17 cellular contexts compared by ENCODE assay signal in genomic region chr1:205580923-205581180, GRCh38. TPM values are rescaled to one million over a fixed set of nuclear protein-coding genes. Genes with fewer than 3 reads are reported as not detected.
DNase-seq lines count a peak whose midpoint lies in the region; TF ChIP-seq lines count a peak whose summit lies in the region.
"Had no signal": no experiment of that assay in that cellular context is flagged by ENCODE, and none has a peak within 500 bp of the region (broad histone marks: within the 10 kb centered on the region; RNA-seq: fewer than 3 reads in every experiment).

No MANE protein-coding gene starts in this region.

- peaks cover 6% of the 10 kb centered on the region for H3K4me1 Mint-ChIP-seq in activated T-cell treated with anti-CD3 and anti-CD28 coated beads, Interleukin-2, amount 50 U/mL, for 24 hours (ENCODE audit: low read depth)

- no peak overlapping the region for H3K4ac ChIP-seq in mesenchymal stem cell (ENCODE audit: low read depth in 1 of 2, low read length in 2 of 2)

- peak; percentile 11 for DNase-seq in WERI-Rb-1
- DNase-seq in mesenchymal stem cell: no peak
- DNase-seq in stomach: peak; percentile 13
- DNase-seq in activated T-cell treated with anti-CD3 and anti-CD28 coated beads, Interleukin-2, amount 50 U/mL, for 24 hours: no peak
- DNase-seq in SHP77 (lab: John Stamatoyannopoulos, UW): no peak
- DNase-seq in retina: no peak
- DNase-seq: ACHN; BE2C; CD4-positive, CD25-positive, alpha-beta regulatory T cell; CD8-positive, alpha-beta memory T cell; COR-L47; DMS 273 treated with DMSO at 0.1 percent for 48 hours; DMS53; DND-41; EL; HCEC 1CT had no signal

- no peak overlapping the region for H3K23ac ChIP-seq in mesenchymal stem cell (ENCODE audit: low read length in 2 of 2)

- H2AFZ ChIP-seq in mesenchymal stem cell (ENCODE audit: low read depth, low read length): no peak overlapping the region

- H3K27ac Mint-ChIP-seq in activated T-cell treated with anti-CD3 and anti-CD28 coated beads, Interleukin-2, amount 50 U/mL, for 24 hours: no peak overlapping the region
- H3K27ac Mint-ChIP-seq: CD4-positive, CD25-positive, alpha-beta regulatory T cell had no signal

- H3K9me3 ChIP-seq in WERI-Rb-1 (ENCODE audit: severe bottlenecking) (no peaks in the 10 kb centered on the region), mesenchymal stem cell (ENCODE audit: control insufficient read depth, low read length) (no peaks in the 10 kb centered on the region), stomach (no peaks in the 10 kb centered on the region)
- H3K9me3 ChIP-seq: BE2C had no signal

- peak overlapping the region in 1 of 2 experiments; percentile 26 for H3K14ac ChIP-seq in mesenchymal stem cell (ENCODE audit: low read length in 2 of 2)

- no peak overlapping the region for H3K9ac ChIP-seq in mesenchymal stem cell (ENCODE audit: low read length)

- WGBS in mesenchymal stem cell: 90% methylated on average over 1 of the region's 3 CpGs
- 68 to 94% (median 85%) methylated on average over 3 of the region's 3 CpGs for WGBS in stomach, 5 donors

- H3K18ac ChIP-seq in mesenchymal stem cell (ENCODE audit: low read depth in 1 of 2, low read length in 2 of 2): no peak overlapping the region

- H3K4me3 ChIP-seq in WERI-Rb-1 (ENCODE audit: low read depth, low read length) (no peak overlapping the region), mesenchymal stem cell (ENCODE audit: insufficient read depth in 1 of 2, low read depth in 1 of 2, low read length in 2 of 2) (no peak overlapping the region), stomach (no peak overlapping the region)

- H3K4me1 ChIP-seq in mesenchymal stem cell (ENCODE audit: control insufficient read depth, insufficient read depth, low read depth, low read length): no peaks in the 10 kb centered on the region
- peaks cover 16 to 35% (median 19%) of the 10 kb centered on the region in 4 donors for H3K4me1 ChIP-seq in stomach
- H3K4me1 ChIP-seq: BE2C had no signal

- H4K8ac ChIP-seq in mesenchymal stem cell (ENCODE audit: low read length): no peak overlapping the region

- no peak overlapping the region for H3K27ac ChIP-seq in WERI-Rb-1
- H3K27ac ChIP-seq in mesenchymal stem cell (ENCODE audit: low read length, poor library complexity, severe bottlenecking): no peak overlapping the region
- no peak overlapping the region for H3K27ac ChIP-seq in stomach

- H3K79me1 ChIP-seq in mesenchymal stem cell (replicated peaks; ENCODE audit: low read length, poor library complexity, severe bottlenecking): no peaks in the 10 kb centered on the region

- no peak overlapping the region for H2BK5ac ChIP-seq in mesenchymal stem cell (ENCODE audit: low read depth, low read length, poor library complexity, severe bottlenecking)

- no peak overlapping the region for H3K4me2 ChIP-seq in mesenchymal stem cell (ENCODE audit: low read length, poor library complexity, severe bottlenecking)

- H3K36me3 Mint-ChIP-seq in activated T-cell treated with anti-CD3 and anti-CD28 coated beads, Interleukin-2, amount 50 U/mL, for 24 hours (ENCODE audit: low read depth): no peaks in the 10 kb centered on the region
- H3K36me3 Mint-ChIP-seq: CD4-positive, CD25-positive, alpha-beta regulatory T cell; CD8-positive, alpha-beta memory T cell; IgD-negative memory B cell had no signal

- no peaks in the 10 kb centered on the region for H3K9me3 Mint-ChIP-seq in activated T-cell treated with anti-CD3 and anti-CD28 coated beads, Interleukin-2, amount 50 U/mL, for 24 hours
- H3K9me3 Mint-ChIP-seq: CD8-positive, alpha-beta memory T cell; IgD-negative memory B cell had no signal

- no peak overlapping the region for H2BK120ac ChIP-seq in mesenchymal stem cell (ENCODE audit: low read depth, low read length)

- TF ChIP-seq POLR2A in stomach (IDR thresholded peaks at IDR 0.05): no peak

- H3K36me3 ChIP-seq in WERI-Rb-1: no peaks in the 10 kb centered on the region
- H3K36me3 ChIP-seq in mesenchymal stem cell (ENCODE audit: control insufficient read depth in 1 of 2, insufficient read depth in 2 of 2, low read depth in 1 of 2, low read length in 2 of 2): no peaks in the 10 kb centered on the region
- peaks cover 0 to 3% (median 0%) of the 10 kb centered on the region in 4 donors for H3K36me3 ChIP-seq in stomach
- H3K36me3 ChIP-seq: BE2C had no signal

- H2BK12ac ChIP-seq in mesenchymal stem cell (ENCODE audit: low read length in 2 of 2): no peak overlapping the region

- intact Hi-C loops in stomach (cut with DNase I; ENCODE audit: low total_unique reads): loop anchor here (10.0 kb wide), 1 partner anchor 46 kb away; no protein-coding TSS in a partner anchor

- no peak overlapping the region for H2AK5ac ChIP-seq in mesenchymal stem cell (ENCODE audit: low read length, severe bottlenecking)

- H3K4me3 Mint-ChIP-seq in activated T-cell treated with anti-CD3 and anti-CD28 coated beads, Interleukin-2, amount 50 U/mL, for 24 hours: no peak overlapping the region
- H3K4me3 Mint-ChIP-seq: CD4-positive, CD25-positive, alpha-beta regulatory T cell; CD8-positive, alpha-beta memory T cell; IgD-negative memory B cell had no signal

- H4K91ac ChIP-seq in mesenchymal stem cell (ENCODE audit: low read length): no peak overlapping the region

- H2BK15ac ChIP-seq in mesenchymal stem cell (ENCODE audit: low read depth, poor library complexity, severe bottlenecking): peak overlapping the region; percentile 36

- TF ChIP-seq CTCF in WERI-Rb-1 (IDR thresholded peaks at IDR 0.05; ENCODE audit: low read depth, low read length) (no peak), stomach (IDR thresholded peaks at IDR 0.05) (no peak)

- H3K27me3 ChIP-seq in WERI-Rb-1 (ENCODE audit: insufficient read depth, low read depth, severe bottlenecking) (peaks cover 82% of the 10 kb centered on the region), mesenchymal stem cell (ENCODE audit: control insufficient read depth in 1 of 2, insufficient read depth in 1 of 2, low read length in 2 of 2) (peaks cover 72 to 97% of the 10 kb centered on the region in 2 experiments), stomach (peaks cover 0 to 20% (median 0%) of the 10 kb centered on the region in 3 donors)
- H3K27me3 ChIP-seq: BE2C had no signal

- TF ChIP-seq EP300 in stomach (IDR thresholded peaks at IDR 0.05): no peak

- H3K27me3 Mint-ChIP-seq in activated T-cell treated with anti-CD3 and anti-CD28 coated beads, Interleukin-2, amount 50 U/mL, for 24 hours: peaks cover 13% of the 10 kb centered on the region

RNA-seq across cellular contexts. Expression of gene ELK4, which starts 51.0 kb away (rescaled TPM):
- 12.7 TPM for polyA plus RNA-seq in mesenchymal stem cell (2013, experiment 1 of 2)
- 12.6 TPM for polyA plus RNA-seq in mesenchymal stem cell (2013, experiment 2 of 2)
- 10 to 100 TPM in 4 of 5 donors, 1 to 10 TPM in 1; 8.0 to 38.7 (median 18.1) TPM for total RNA-seq in stomach
- polyA plus RNA-seq in stomach: 1 to 10 TPM; 3.5 to 4.1 (median 4.0) TPM

Comparison
In these comparisons a context has a peak if more than half of its experiments do, and no peak if none do; other contexts are left out.
1. DNase-seq: peak in WERI-Rb-1 (single experiment) and stomach (single experiment); none in mesenchymal stem cell (single experiment), activated T-cell treated with anti-CD3 and anti-CD28 coated beads, Interleukin-2, amount 50 U/mL, for 24 hours (single experiment), SHP77 (0 of 2) and retina (single experiment).